Comparison of ENCODE assay signal across 1 cellular context in the genomic region with DNA sequence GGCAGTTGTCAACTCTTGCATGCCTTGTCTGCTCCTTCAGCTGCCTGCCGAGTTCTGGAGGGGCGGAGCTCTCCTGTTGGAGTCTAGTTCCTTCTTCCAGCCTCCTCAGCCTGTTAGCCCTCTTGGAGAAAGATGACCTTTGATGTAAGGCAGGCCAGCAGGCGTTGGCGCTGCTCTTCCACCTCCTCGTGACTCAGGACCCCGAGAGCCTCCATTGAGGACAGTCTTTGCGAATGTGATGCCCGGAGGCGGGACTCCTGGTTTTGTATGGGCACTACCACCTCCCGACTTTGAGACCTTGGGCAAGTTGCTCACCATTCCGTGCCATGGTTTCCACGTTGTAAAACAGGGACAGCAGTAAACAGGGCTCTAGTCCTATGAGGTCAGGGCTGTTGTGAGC.
TF ChIP-seq lines count a peak whose summit lies in the region.

No MANE protein-coding gene starts in this region.

TF ChIP-seq in WTC11, 78 proteins besides CTCF, POLR2A, EP300 and RAD21 (continued from another document):
- TF ChIP-seq, protein P1, sequence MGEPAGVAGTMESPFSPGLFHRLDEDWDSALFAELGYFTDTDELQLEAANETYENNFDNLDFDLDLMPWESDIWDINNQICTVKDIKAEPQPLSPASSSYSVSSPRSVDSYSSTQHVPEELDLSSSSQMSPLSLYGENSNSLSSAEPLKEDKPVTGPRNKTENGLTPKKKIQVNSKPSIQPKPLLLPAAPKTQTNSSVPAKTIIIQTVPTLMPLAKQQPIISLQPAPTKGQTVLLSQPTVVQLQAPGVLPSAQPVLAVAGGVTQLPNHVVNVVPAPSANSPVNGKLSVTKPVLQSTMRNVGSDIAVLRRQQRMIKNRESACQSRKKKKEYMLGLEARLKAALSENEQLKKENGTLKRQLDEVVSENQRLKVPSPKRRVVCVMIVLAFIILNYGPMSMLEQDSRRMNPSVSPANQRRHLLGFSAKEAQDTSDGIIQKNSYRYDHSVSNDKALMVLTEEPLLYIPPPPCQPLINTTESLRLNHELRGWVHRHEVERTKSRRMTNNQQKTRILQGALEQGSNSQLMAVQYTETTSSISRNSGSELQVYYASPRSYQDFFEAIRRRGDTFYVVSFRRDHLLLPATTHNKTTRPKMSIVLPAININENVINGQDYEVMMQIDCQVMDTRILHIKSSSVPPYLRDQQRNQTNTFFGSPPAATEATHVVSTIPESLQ (CRISPR knock-in tag; IDR thresholded peaks at IDR 0.05) = no peak
- TF ChIP-seq FOXK1 (CRISPR knock-in tag; IDR thresholded peaks at IDR 0.05) (no peak), ZNF232 (CRISPR knock-in tag; IDR thresholded peaks at IDR 0.05) (no peak), CREB1 (CRISPR knock-in tag; IDR thresholded peaks at IDR 0.05) (no peak), FOXP1 (CRISPR knock-in tag; IDR thresholded peaks at IDR 0.05; ENCODE audit: borderline replicate concordance) (no peak)
- TF ChIP-seq, protein P2, sequence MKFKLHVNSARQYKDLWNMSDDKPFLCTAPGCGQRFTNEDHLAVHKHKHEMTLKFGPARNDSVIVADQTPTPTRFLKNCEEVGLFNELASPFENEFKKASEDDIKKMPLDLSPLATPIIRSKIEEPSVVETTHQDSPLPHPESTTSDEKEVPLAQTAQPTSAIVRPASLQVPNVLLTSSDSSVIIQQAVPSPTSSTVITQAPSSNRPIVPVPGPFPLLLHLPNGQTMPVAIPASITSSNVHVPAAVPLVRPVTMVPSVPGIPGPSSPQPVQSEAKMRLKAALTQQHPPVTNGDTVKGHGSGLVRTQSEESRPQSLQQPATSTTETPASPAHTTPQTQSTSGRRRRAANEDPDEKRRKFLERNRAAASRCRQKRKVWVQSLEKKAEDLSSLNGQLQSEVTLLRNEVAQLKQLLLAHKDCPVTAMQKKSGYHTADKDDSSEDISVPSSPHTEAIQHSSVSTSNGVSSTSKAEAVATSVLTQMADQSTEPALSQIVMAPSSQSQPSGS (CRISPR knock-in tag; IDR thresholded peaks at IDR 0.05; ENCODE audit: borderline replicate concordance, low read depth) = no peak
- TF ChIP-seq, protein P3, sequence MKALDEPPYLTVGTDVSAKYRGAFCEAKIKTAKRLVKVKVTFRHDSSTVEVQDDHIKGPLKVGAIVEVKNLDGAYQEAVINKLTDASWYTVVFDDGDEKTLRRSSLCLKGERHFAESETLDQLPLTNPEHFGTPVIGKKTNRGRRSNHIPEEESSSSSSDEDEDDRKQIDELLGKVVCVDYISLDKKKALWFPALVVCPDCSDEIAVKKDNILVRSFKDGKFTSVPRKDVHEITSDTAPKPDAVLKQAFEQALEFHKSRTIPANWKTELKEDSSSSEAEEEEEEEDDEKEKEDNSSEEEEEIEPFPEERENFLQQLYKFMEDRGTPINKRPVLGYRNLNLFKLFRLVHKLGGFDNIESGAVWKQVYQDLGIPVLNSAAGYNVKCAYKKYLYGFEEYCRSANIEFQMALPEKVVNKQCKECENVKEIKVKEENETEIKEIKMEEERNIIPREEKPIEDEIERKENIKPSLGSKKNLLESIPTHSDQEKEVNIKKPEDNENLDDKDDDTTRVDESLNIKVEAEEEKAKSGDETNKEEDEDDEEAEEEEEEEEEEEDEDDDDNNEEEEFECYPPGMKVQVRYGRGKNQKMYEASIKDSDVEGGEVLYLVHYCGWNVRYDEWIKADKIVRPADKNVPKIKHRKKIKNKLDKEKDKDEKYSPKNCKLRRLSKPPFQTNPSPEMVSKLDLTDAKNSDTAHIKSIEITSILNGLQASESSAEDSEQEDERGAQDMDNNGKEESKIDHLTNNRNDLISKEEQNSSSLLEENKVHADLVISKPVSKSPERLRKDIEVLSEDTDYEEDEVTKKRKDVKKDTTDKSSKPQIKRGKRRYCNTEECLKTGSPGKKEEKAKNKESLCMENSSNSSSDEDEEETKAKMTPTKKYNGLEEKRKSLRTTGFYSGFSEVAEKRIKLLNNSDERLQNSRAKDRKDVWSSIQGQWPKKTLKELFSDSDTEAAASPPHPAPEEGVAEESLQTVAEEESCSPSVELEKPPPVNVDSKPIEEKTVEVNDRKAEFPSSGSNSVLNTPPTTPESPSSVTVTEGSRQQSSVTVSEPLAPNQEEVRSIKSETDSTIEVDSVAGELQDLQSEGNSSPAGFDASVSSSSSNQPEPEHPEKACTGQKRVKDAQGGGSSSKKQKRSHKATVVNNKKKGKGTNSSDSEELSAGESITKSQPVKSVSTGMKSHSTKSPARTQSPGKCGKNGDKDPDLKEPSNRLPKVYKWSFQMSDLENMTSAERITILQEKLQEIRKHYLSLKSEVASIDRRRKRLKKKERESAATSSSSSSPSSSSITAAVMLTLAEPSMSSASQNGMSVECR (CRISPR knock-in tag; IDR thresholded peaks at IDR 0.05; ENCODE audit: borderline replicate concordance) = no peak
- TF ChIP-seq, protein P4, sequence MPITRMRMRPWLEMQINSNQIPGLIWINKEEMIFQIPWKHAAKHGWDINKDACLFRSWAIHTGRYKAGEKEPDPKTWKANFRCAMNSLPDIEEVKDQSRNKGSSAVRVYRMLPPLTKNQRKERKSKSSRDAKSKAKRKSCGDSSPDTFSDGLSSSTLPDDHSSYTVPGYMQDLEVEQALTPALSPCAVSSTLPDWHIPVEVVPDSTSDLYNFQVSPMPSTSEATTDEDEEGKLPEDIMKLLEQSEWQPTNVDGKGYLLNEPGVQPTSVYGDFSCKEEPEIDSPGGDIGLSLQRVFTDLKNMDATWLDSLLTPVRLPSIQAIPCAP (CRISPR knock-in tag; IDR thresholded peaks at IDR 0.05) = no peak
